ENCODE assay signal across 1 cellular context in the genomic region with DNA sequence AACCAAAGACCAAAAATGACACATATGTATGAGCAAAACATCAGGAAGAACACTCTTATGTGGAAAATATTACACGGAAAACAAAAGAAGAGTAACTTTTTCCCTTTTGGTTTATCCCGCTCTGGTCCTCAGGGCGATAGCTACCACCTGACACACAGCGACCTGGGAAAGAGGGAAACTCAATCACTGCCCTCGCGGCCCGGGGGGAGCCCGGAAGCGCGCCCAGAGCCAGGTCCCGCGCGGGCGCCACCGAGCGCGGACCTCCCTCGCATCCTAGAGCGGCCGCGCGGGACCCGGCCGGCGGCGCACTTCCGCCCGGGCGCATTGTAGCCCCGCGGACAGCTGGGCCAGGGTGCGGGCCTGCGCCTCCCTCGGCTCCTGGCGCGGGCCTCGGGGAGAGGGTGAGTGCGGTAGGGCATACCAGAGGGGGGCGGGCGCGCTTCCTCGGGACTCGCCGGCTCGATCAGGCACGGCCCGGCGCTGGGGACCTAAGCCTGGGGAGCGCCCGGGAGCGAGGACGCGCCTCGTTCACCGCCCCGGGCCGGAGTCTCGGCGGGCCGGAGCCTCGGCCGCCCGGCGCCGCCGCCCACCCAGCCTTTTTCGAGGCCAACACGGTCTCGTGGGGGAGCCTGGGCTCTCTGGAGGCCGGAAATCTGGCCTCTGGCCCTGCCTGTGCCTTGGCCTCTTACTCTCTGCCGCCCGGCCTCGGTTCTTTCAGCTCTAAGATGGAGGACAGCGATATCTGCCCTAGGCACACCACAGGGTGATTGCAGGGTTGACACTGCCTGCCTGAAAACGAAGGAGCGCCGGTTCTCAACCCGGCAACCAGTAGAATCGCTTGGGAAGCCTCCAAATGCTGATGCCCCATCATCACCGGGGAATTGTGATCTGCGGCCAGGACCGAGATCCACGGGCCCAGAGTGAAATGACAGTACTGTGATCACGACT.
TF ChIP-seq lines count a peak whose summit lies in the region.

Gene ELAC1 (plus strand): TSS at position 327 of the 948 bp plus-strand sequence. CDS start 6,365 bp downstream, outside the sequence.

TF ChIP-seq in HepG2, 621 proteins besides CTCF, POLR2A, EP300 and RAD21 (continued from another document and continues in another):
- TF ChIP-seq, protein P1, sequence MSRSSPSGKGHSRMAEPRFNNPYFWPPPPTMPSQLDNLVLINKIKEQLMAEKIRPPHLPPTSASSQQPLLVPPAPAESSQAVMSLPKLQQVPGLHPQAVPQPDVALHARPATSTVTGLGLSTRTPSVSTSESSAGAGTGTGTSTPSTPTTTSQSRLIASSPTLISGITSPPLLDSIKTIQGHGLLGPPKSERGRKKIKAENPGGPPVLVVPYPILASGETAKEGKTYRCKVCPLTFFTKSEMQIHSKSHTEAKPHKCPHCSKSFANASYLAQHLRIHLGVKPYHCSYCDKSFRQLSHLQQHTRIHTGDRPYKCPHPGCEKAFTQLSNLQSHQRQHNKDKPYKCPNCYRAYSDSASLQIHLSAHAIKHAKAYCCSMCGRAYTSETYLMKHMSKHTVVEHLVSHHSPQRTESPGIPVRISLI (CRISPR knock-in tag; IDR thresholded peaks at IDR 0.05; ENCODE audit: borderline replicate concordance), result no peak
- no peak for TF ChIP-seq SMC3 (IDR thresholded peaks at IDR 0.05; ENCODE audit: low read length)
- TF ChIP-seq, protein P2, sequence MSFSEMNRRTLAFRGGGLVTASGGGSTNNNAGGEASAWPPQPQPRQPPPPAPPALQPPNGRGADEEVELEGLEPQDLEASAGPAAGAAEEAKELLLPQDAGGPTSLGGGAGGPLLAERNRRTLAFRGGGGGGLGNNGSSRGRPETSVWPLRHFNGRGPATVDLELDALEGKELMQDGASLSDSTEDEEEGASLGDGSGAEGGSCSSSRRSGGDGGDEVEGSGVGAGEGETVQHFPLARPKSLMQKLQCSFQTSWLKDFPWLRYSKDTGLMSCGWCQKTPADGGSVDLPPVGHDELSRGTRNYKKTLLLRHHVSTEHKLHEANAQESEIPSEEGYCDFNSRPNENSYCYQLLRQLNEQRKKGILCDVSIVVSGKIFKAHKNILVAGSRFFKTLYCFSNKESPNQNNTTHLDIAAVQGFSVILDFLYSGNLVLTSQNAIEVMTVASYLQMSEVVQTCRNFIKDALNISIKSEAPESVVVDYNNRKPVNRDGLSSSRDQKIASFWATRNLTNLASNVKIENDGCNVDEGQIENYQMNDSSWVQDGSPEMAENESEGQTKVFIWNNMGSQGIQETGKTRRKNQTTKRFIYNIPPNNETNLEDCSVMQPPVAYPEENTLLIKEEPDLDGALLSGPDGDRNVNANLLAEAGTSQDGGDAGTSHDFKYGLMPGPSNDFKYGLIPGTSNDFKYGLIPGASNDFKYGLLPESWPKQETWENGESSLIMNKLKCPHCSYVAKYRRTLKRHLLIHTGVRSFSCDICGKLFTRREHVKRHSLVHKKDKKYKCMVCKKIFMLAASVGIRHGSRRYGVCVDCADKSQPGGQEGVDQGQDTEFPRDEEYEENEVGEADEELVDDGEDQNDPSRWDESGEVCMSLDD (CRISPR knock-in tag; IDR thresholded peaks at IDR 0.05; ENCODE audit: borderline replicate concordance), result peak; percentile 39; the same call in 1 of the 2 replicates
- 0 out of 2 replicates have a peak, but pooled peaks have one; percentile 34 for TF ChIP-seq ZNF737 (CRISPR knock-in tag; IDR thresholded peaks at IDR 0.05; ENCODE audit: borderline replicate concordance)
- no peak for TF ChIP-seq ZNF839 (CRISPR knock-in tag; IDR thresholded peaks at IDR 0.05; ENCODE audit: borderline replicate concordance)
- no peak; the same call in 1 of the 2 replicates for TF ChIP-seq ZFP1 (CRISPR knock-in tag; IDR thresholded peaks at IDR 0.05)
- TF ChIP-seq IRX3 (CRISPR knock-in tag; IDR thresholded peaks at IDR 0.05; ENCODE audit: borderline replicate concordance, low read depth), result peak; percentile 72; the same call in 1 of the 2 replicates
- TF ChIP-seq JUN (CRISPR knock-in tag; IDR thresholded peaks at IDR 0.05), result no peak
- TF ChIP-seq JARID2 (CRISPR knock-in tag; IDR thresholded peaks at IDR 0.05; ENCODE audit: insufficient replicate concordance), result no peak
- no peak for TF ChIP-seq ZNF510 (CRISPR knock-in tag; IDR thresholded peaks at IDR 0.05; ENCODE audit: low read depth)
- 0 out of 2 replicates have a peak, but pooled peaks have one; percentile 65 for TF ChIP-seq RNF2 (conservative IDR thresholded peaks at IDR 0.05; ENCODE audit: low read depth)
- TF ChIP-seq LCORL (IDR thresholded peaks at IDR 0.05), result no peak
- no peak for TF ChIP-seq LCORL (CRISPR knock-in tag; IDR thresholded peaks at IDR 0.05)
- TF ChIP-seq GLI4 (CRISPR knock-in tag; IDR thresholded peaks at IDR 0.05; ENCODE audit: borderline replicate concordance), result no peak
- no peak for TF ChIP-seq TCF7L2 (IDR thresholded peaks at IDR 0.05; ENCODE audit: low read depth, low read length)
- TF ChIP-seq, protein P3, sequence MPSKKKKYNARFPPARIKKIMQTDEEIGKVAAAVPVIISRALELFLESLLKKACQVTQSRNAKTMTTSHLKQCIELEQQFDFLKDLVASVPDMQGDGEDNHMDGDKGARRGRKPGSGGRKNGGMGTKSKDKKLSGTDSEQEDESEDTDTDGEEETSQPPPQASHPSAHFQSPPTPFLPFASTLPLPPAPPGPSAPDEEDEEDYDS (CRISPR knock-in tag; IDR thresholded peaks at IDR 0.05), result no peak
- peak; percentile 95 for TF ChIP-seq ZMAT3 (CRISPR knock-in tag; conservative IDR thresholded peaks at IDR 0.05)
- TF ChIP-seq, protein P4, sequence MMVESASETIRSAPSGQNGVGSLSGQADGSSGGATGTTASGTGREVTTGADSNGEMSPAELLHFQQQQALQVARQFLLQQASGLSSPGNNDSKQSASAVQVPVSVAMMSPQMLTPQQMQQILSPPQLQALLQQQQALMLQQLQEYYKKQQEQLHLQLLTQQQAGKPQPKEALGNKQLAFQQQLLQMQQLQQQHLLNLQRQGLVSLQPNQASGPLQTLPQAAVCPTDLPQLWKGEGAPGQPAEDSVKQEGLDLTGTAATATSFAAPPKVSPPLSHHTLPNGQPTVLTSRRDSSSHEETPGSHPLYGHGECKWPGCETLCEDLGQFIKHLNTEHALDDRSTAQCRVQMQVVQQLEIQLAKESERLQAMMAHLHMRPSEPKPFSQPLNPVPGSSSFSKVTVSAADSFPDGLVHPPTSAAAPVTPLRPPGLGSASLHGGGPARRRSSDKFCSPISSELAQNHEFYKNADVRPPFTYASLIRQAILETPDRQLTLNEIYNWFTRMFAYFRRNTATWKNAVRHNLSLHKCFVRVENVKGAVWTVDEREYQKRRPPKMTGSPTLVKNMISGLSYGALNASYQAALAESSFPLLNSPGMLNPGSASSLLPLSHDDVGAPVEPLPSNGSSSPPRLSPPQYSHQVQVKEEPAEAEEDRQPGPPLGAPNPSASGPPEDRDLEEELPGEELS (CRISPR knock-in tag; IDR thresholded peaks at IDR 0.05), result no peak
- no peak for TF ChIP-seq FOXJ3 (CRISPR knock-in tag; IDR thresholded peaks at IDR 0.05; ENCODE audit: borderline replicate concordance)
- TF ChIP-seq ZNF605 (CRISPR knock-in tag; IDR thresholded peaks at IDR 0.05), result 0 out of 2 replicates have a peak, but pooled peaks have one; percentile 55
- no peak for TF ChIP-seq GMEB2 (CRISPR knock-in tag; IDR thresholded peaks at IDR 0.05; ENCODE audit: low read depth)
- TF ChIP-seq BHLHE40 (IDR thresholded peaks at IDR 0.05; ENCODE audit: low read length), result no peak
- TF ChIP-seq CREB3 (CRISPR knock-in tag; IDR thresholded peaks at IDR 0.05), result no peak
- no peak for TF ChIP-seq MBD4 (IDR thresholded peaks at IDR 0.05; ENCODE audit: borderline replicate concordance, low read length)
- TF ChIP-seq, protein P5, sequence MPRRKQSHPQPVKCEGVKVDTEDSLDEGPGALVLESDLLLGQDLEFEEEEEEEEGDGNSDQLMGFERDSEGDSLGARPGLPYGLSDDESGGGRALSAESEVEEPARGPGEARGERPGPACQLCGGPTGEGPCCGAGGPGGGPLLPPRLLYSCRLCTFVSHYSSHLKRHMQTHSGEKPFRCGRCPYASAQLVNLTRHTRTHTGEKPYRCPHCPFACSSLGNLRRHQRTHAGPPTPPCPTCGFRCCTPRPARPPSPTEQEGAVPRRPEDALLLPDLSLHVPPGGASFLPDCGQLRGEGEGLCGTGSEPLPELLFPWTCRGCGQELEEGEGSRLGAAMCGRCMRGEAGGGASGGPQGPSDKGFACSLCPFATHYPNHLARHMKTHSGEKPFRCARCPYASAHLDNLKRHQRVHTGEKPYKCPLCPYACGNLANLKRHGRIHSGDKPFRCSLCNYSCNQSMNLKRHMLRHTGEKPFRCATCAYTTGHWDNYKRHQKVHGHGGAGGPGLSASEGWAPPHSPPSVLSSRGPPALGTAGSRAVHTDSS (CRISPR knock-in tag; conservative IDR thresholded peaks at IDR 0.05), result no peak
- no peak for TF ChIP-seq SIN3B (IDR thresholded peaks at IDR 0.05; ENCODE audit: low read length)
- TF ChIP-seq NR2F6 (IDR thresholded peaks at IDR 0.05), result no peak
- TF ChIP-seq NR2F6 (CRISPR knock-in tag; IDR thresholded peaks at IDR 0.05), result no peak
- peak; percentile 93 for TF ChIP-seq GABPB1 (CRISPR knock-in tag; IDR thresholded peaks at IDR 0.05)
- no peak for TF ChIP-seq PCBP2 (optimal IDR thresholded peaks at IDR 0.05; ENCODE audit: low read depth, low read length, poor library complexity, severe bottlenecking)
- no peak for TF ChIP-seq ZBTB42 (CRISPR knock-in tag; IDR thresholded peaks at IDR 0.05)
- TF ChIP-seq ZNF367 (CRISPR knock-in tag; IDR thresholded peaks at IDR 0.05; ENCODE audit: borderline replicate concordance), result no peak
- peak; percentile 50; the same call in 1 of the 2 replicates for TF ChIP-seq TFE3 (CRISPR knock-in tag; IDR thresholded peaks at IDR 0.05)
- no peak for TF ChIP-seq ZNF879 (CRISPR knock-in tag; IDR thresholded peaks at IDR 0.05)
- no peak for TF ChIP-seq CBX2 (IDR thresholded peaks at IDR 0.05; ENCODE audit: low read depth, low read length)
- no peak for TF ChIP-seq CBX2 (CRISPR knock-in tag; IDR thresholded peaks at IDR 0.05; ENCODE audit: low read depth)
- TF ChIP-seq ZHX1 (CRISPR knock-in tag; IDR thresholded peaks at IDR 0.05; ENCODE audit: low read depth), result 0 out of 2 replicates have a peak, but pooled peaks have one; percentile 52
- TF ChIP-seq, protein P6, sequence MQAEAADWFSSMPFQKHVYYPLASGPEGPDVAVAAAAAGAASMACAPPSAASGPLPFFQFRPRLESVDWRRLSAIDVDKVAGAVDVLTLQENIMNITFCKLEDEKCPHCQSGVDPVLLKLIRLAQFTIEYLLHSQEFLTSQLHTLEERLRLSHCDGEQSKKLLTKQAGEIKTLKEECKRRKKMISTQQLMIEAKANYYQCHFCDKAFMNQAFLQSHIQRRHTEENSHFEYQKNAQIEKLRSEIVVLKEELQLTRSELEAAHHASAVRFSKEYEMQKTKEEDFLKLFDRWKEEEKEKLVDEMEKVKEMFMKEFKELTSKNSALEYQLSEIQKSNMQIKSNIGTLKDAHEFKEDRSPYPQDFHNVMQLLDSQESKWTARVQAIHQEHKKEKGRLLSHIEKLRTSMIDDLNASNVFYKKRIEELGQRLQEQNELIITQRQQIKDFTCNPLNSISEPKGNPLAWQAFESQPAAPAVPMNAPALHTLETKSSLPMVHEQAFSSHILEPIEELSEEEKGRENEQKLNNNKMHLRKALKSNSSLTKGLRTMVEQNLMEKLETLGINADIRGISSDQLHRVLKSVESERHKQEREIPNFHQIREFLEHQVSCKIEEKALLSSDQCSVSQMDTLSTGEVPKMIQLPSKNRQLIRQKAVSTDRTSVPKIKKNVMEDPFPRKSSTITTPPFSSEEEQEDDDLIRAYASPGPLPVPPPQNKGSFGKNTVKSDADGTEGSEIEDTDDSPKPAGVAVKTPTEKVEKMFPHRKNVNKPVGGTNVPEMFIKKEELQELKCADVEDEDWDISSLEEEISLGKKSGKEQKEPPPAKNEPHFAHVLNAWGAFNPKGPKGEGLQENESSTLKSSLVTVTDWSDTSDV (CRISPR knock-in tag; IDR thresholded peaks at IDR 0.05), result no peak; the same call in 1 of the 2 replicates
